10 cellular contexts compared by ENCODE assay signal in the genomic region with DNA sequence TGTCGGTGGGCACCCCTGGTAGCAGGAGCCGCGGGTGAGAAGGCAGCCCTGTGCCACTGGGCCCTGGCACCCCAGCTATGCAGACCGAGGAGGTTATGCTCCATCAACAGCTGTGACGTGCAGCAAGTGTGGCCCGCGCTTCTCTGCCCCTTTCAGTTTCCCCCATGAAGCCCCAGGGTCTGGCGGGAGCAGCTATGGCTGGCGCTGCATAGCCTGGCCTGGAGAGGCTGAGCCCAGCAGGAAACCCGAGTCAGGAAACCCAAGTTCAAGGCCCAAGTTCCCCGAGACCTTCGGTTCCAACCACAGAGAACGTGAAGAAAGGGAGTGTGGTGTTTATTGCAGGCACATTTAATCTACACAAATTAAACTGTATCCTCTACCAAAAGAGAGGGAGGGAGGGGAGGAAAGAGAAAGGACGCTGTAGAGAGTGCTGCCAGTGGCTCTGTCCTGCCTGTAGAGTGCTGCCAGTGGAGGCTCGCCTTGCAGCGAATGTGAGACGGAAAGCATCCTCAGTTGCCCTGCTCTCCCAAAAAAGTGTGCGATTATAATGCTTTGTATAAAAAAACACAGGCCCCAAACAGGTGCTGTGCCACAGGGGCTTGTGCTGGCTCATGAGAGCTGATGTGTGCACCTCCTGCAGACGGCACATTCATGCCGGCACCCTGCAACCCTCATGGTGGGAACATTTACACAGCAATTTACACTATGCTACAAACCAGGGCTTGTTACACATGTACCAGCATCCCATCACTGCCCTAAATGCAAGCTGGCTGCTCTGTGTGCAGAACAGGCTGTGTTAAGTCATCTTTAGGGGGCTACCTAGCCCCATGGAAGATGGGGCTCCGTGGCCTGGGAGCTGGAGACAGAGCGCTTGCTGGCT.
DNase-seq lines count a peak whose midpoint lies in the region; ATAC-seq and TF ChIP-seq lines count a peak whose summit lies in the region.
"Had no signal": no experiment of that assay in that cellular context is flagged by ENCODE, and none has a peak within 500 bp of the region (broad histone marks: within the 10 kb centered on the region; RNA-seq: fewer than 3 reads in every experiment).

No MANE protein-coding gene starts in this region.

- ATAC-seq in GM21360 (IDR thresholded peaks at IDR 0.05; ENCODE audit: unreplicated experiment), result no peak

- peak; percentile 19 for DNase-seq in stimulated activated CD4-positive, alpha-beta T cell treated with anti-CD3 and anti-CD28 coated beads, Interleukin-4, amount 100 ng/mL, for 24 hours
- no peak for DNase-seq in stimulated activated CD4-positive, alpha-beta T cell treated with anti-CD3 and anti-CD28 coated beads, Interleukin-1b, Interleukin-23, amount 100 ng/mL, for 48 hours
- DNase-seq in SW480 (ENCODE audit: low spot score) (peak; percentile 12), epithelial cell of esophagus (ENCODE audit: low read depth) (peak; percentile 33), NCI-H774 (lab: John Stamatoyannopoulos, UW) (no peak), DMS79 (lab: John Stamatoyannopoulos, UW) (no peak)
- no peak for DNase-seq in effector CD8-positive, alpha-beta T cell (lab: John Stamatoyannopoulos, UW)
- DNase-seq: NCI-H510A treated with DMSO at 0.1 percent for 48 hours, right lobe of liver had no signal

- no peak for TF ChIP-seq CTCF in epithelial cell of esophagus (IDR thresholded peaks at IDR 0.05; ENCODE audit: insufficient read depth, low read depth, low read length, missing control alignments)

- no peak overlapping the region for H3K4me3 ChIP-seq in epithelial cell of esophagus (ENCODE audit: low read length)
- H3K4me3 ChIP-seq: right lobe of liver had no signal

Comparison
In these comparisons a context has a peak if more than half of its experiments do, and no peak if none do; other contexts are left out.
1. DNase-seq: peak in stimulated activated CD4-positive, alpha-beta T cell treated with anti-CD3 and anti-CD28 coated beads, Interleukin-4, amount 100 ng/mL, for 24 hours (single experiment), SW480 (single experiment) and epithelial cell of esophagus (single experiment); none in stimulated activated CD4-positive, alpha-beta T cell treated with anti-CD3 and anti-CD28 coated beads, Interleukin-1b, Interleukin-23, amount 100 ng/mL, for 48 hours (single experiment), NCI-H774 (single experiment), effector CD8-positive, alpha-beta T cell (single experiment) and DMS79 (single experiment).